ENCODE assay signal across 9 cellular contexts in genomic region chr1:23478896-23479790, GRCh38. TPM values are rescaled to one million over a fixed set of nuclear protein-coding genes. Genes with fewer than 3 reads are reported as not detected.
DNase-seq lines count a peak whose midpoint lies in the region; ATAC-seq and TF ChIP-seq lines count a peak whose summit lies in the region.
"Had no signal": no experiment of that assay in that cellular context is flagged by ENCODE, and none has a peak within 500 bp of the region (broad histone marks: within the 10 kb centered on the region; RNA-seq: fewer than 3 reads in every experiment).

No MANE protein-coding gene starts in this region.

- H3K36me3 Mint-ChIP-seq in mesothelial cell of epicardium = peaks cover 2% of the 10 kb centered on the region

- peak overlapping the region; percentile 64 for H3K27ac ChIP-seq in vagina
- H3K27ac ChIP-seq in smooth muscle cell (ENCODE audit: low read depth) = no peak overlapping the region

- no peak overlapping the region for H3K4me2 ChIP-seq in smooth muscle cell

- no peaks in the 10 kb centered on the region for H3K27me3 Mint-ChIP-seq in mesothelial cell of epicardium (ENCODE audit: low read depth)

- H4K20me1 ChIP-seq in smooth muscle cell (ENCODE audit: low read depth) = peaks cover 62% of the 10 kb centered on the region

- intact Hi-C loops in vagina (cut with DNase I) = no loop called here

- no peak overlapping the region for H3K4me3 Mint-ChIP-seq in mesothelial cell of epicardium

- TF ChIP-seq POLR2A in vagina (IDR thresholded peaks at IDR 0.05) = no peak

- no peak overlapping the region for H3K9ac ChIP-seq in smooth muscle cell (ENCODE audit: low read depth)

- peaks cover 52% of the 10 kb centered on the region for H3K4me1 ChIP-seq in vagina
- H3K4me1 ChIP-seq in smooth muscle cell (ENCODE audit: low read depth) = peaks cover 3% of the 10 kb centered on the region

- no peak for TF ChIP-seq CTCF in epithelial cell of proximal tubule (conservative IDR thresholded peaks at IDR 0.05; ENCODE audit: low read depth, low read length)
- TF ChIP-seq CTCF in mesothelial cell of epicardium (IDR thresholded peaks at IDR 0.05; ENCODE audit: unreplicated experiment) = no peak
- no peak for TF ChIP-seq CTCF in vagina (IDR thresholded peaks at IDR 0.05)
- no peak for TF ChIP-seq CTCF in smooth muscle cell (IDR thresholded peaks at IDR 0.05; ENCODE audit: borderline replicate concordance, insufficient read depth, poor library complexity, severe bottlenecking)

- H3K27me3 ChIP-seq in vagina (no peaks in the 10 kb centered on the region), smooth muscle cell (ENCODE audit: low read depth) (no peaks in the 10 kb centered on the region)

- 90% methylated on average over 9 of the region's 9 CpGs for WGBS in smooth muscle cell (ENCODE audit: low lambda C conversion rate)

- H3F3A ChIP-seq in smooth muscle cell (ENCODE audit: low read depth) = peaks cover 14% of the 10 kb centered on the region

- peaks cover 32% of the 10 kb centered on the region for H3K4me1 Mint-ChIP-seq in mesothelial cell of epicardium

- H3K9me3 Mint-ChIP-seq in mesothelial cell of epicardium = no peaks in the 10 kb centered on the region

- peak overlapping the region; percentile 35 for H3K27ac Mint-ChIP-seq in mesothelial cell of epicardium

- no peak overlapping the region for H2AFZ ChIP-seq in smooth muscle cell (ENCODE audit: low read depth)

- H3K4me3 ChIP-seq in epithelial cell of proximal tubule (ENCODE audit: low read depth, low read length) (no peak overlapping the region), vagina (no peak overlapping the region), smooth muscle cell (no peak overlapping the region)

- peaks cover 21% of the 10 kb centered on the region for H3K79me2 ChIP-seq in smooth muscle cell (ENCODE audit: low read depth)

- H3K36me3 ChIP-seq in vagina (no peaks in the 10 kb centered on the region), smooth muscle cell (ENCODE audit: low read depth) (no peaks in the 10 kb centered on the region)

- H3K9me3 ChIP-seq in vagina (no peaks in the 10 kb centered on the region), smooth muscle cell (replicated peaks; ENCODE audit: low read depth) (no peaks in the 10 kb centered on the region)

- no peak for ATAC-seq in HG02642 (IDR thresholded peaks at IDR 0.05; ENCODE audit: poor library complexity, unreplicated experiment)

- DNase-seq in DMS 273 (lab: John Stamatoyannopoulos, UW; ENCODE audit: unreplicated experiment) = peak; percentile 45
- no peak for DNase-seq in DMS 273 treated with DMSO at 0.1 percent for 48 hours (lab: John Stamatoyannopoulos, UW)
- DNase-seq in epithelial cell of proximal tubule (ENCODE audit: low read depth) = peak; percentile 45
- DNase-seq in mesothelial cell of epicardium (ENCODE audit: low spot score in 2 of 2, unreplicated experiment in 2 of 2) = no peak
- DNase-seq in vagina (ENCODE audit: extremely low spot score in 2 of 2) = peak in 1 of 2 donors; percentile 91
- no peak for DNase-seq in smooth muscle cell (lab: John Stamatoyannopoulos, UW; ENCODE audit: unreplicated experiment)
- DNase-seq in UCSD-AML1 (lab: John Stamatoyannopoulos, UW; ENCODE audit: unreplicated experiment) = no peak
- DNase-seq: 8988T had no signal

RNA-seq across cellular contexts. Expression of gene ASAP3, which starts 4.8 kb away (rescaled TPM):
- 5.1 and 11.5 TPM in 2 replicates for total RNA-seq in epithelial cell of proximal tubule
- 87.7 to 96.6 TPM (median 95.8 TPM) in 3 replicates for total RNA-seq in mesothelial cell of epicardium
- total RNA-seq in vagina = 79.1 TPM
- 16.2 and 28.9 TPM in 2 replicates for total RNA-seq in smooth muscle cell
- 14.8 and 16.3 TPM in 2 replicates for polyA plus RNA-seq in smooth muscle cell

RNA-seq across cellular contexts. Expression of gene E2F2, which starts 51.9 kb away (rescaled TPM):
- total RNA-seq in epithelial cell of proximal tubule (4.0 and 6.5 TPM in 2 replicates), mesothelial cell of epicardium (4.2 to 5.7 TPM (median 4.8 TPM) in 3 replicates), vagina (2.9 TPM), smooth muscle cell (0.63 and 1.2 TPM in 2 replicates)
- polyA plus RNA-seq in smooth muscle cell = 1.4 and 2.1 TPM in 2 replicates

RNA-seq across cellular contexts. Expression of gene TCEA3, which starts 54.6 kb away (rescaled TPM):
- 0.65 and 3.1 TPM in 2 replicates for total RNA-seq in epithelial cell of proximal tubule
- total RNA-seq in mesothelial cell of epicardium = 8.0 to 10.0 TPM (median 9.9 TPM) in 3 replicates
- total RNA-seq in vagina = 26.5 TPM
- total RNA-seq in smooth muscle cell = 8.2 and 11.7 TPM in 2 replicates
- 16.1 and 19.2 TPM in 2 replicates for polyA plus RNA-seq in smooth muscle cell

Comparison
In these comparisons a context has a peak if more than half of its experiments do, and no peak if none do; other contexts are left out.
1. DNase-seq: peak in DMS 273 (single experiment) and epithelial cell of proximal tubule (single experiment); none in DMS 273 treated with DMSO at 0.1 percent for 48 hours (single experiment), mesothelial cell of epicardium (0 of 2), smooth muscle cell (single experiment) and UCSD-AML1 (single experiment).